21 cellular contexts compared by ENCODE assay signal in the genomic region with DNA sequence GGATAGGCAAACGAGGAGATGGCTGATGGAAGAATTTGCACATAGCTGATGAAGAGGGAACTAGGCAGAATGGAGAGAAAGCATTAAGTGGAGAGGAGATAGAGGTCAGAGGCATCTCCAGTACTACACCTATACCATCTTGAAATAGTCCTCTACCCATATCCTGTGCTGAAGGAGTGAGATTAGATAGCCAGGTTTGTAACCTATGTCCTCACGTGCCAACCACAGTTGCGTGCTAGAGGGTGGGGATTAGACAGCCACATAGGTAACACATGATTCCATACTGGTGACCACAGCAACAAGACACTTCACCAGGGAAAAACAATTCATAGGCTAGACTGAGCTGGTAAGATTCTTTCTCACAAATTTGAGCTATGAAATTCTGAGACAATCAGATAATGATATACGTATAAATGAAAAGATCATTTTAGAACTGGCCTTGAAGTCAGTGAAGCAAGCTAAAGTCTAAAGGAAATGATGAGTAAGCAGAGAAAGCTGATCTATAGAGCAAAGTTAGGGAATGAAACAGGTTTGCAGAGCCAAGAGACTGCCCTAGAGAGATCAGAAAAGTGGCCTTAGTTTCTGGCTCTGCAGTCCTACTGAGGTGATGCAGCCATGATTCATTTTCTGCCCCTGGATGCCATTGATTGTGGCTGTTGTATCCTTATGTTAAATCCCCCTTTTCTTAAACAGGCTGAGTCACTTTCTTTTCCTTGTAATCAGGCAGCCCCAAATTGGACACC.
A peak's percentile ranks its signal among the peaks of the same experiment; 100 is the strongest.
DNase-seq lines count a peak whose midpoint lies in the region; ATAC-seq, FAIRE-seq and TF ChIP-seq lines count a peak whose summit lies in the region.
"Had no signal": no experiment of that assay in that cellular context is flagged by ENCODE, and none has a peak within 500 bp of the region (broad histone marks: within the 10 kb centered on the region; RNA-seq: fewer than 3 reads in every experiment).

No MANE protein-coding gene starts in this region.

- H3K27ac ChIP-seq in 22Rv1, result peak overlapping the region; percentile 1; the same call in 1 of the 2 replicates
- H3K27ac ChIP-seq: brain microvascular endothelial cell had no signal

- H3K4me3 ChIP-seq in fibroblast of mammary gland (ENCODE audit: control insufficient read depth, low read depth, low read length), result no peak overlapping the region
- H3K4me3 ChIP-seq: mucosa of descending colon had no signal

- TF ChIP-seq POLR2A in H54 (IDR thresholded peaks at IDR 0.05; ENCODE audit: low read depth, low read length), result no peak

- FAIRE-seq in H54 (lab: Jason Lieb, UNC), result peak; percentile 81

- DNase-seq in H54 (ENCODE audit: insufficient read length, low spot score) (no peak), fibroblast of mammary gland (ENCODE audit: low read depth) (peak; percentile 22), OCI-M2 (lab: John Stamatoyannopoulos, UW; ENCODE audit: unreplicated experiment) (no peak), UCSD-AML1 (lab: John Stamatoyannopoulos, UW; ENCODE audit: unreplicated experiment) (no peak), RKO (ENCODE audit: low spot score) (no peak)
- DNase-seq: activated CD4-positive, alpha-beta T cell treated with anti-CD3 and anti-CD28 coated beads for 1 hour; activated naive CD8-positive, alpha-beta T cell treated with anti-CD3 and anti-CD28 coated beads, Interleukin-2, amount 10 ng/mL, durations not matched to agents 7 days and 5 days; brain microvascular endothelial cell; CD4-positive, CD25-positive, alpha-beta regulatory T cell; DMS53; left ventricle myocardium superior; mucosa of descending colon; NCI-H1417 treated with DMSO at 0.1 percent for 48 hours; NCI-H2171; NCI-H82; OCI-M1; stimulated activated CD4-positive, alpha-beta T cell treated with anti-CD3 and anti-CD28 coated beads, Interleukin-2, amount 100 ng/mL, for 48 hours; T-helper 9 cell had no signal

- TF ChIP-seq CTCF in 22Rv1 (IDR thresholded peaks at IDR 0.05), result no peak
- no peak for TF ChIP-seq CTCF in fibroblast of mammary gland (conservative IDR thresholded peaks at IDR 0.05; ENCODE audit: control insufficient read depth, insufficient read depth, low read depth, low read length)

- ATAC-seq in SK-N-SH treated with all-trans-retinoic acid at 6 μM for 48 hours, result peak; percentile 51; the same call in 2 of the 3 replicates
- ATAC-seq in HG02623 (IDR thresholded peaks at IDR 0.05; ENCODE audit: unreplicated experiment), result no peak
- ATAC-seq: left ventricle myocardium superior, mucosa of descending colon had no signal

TF ChIP-seq in SK-N-SH treated with all-trans-retinoic acid at 6 μM for 48 hours, 23 proteins besides CTCF, POLR2A, EP300 and RAD21:
- TF ChIP-seq ESRRG (CRISPR knock-in tag; IDR thresholded peaks at IDR 0.05), result no peak
- TF ChIP-seq OSR1 (CRISPR knock-in tag; IDR thresholded peaks at IDR 0.05), result no peak
- no peak for TF ChIP-seq ARNTL (CRISPR knock-in tag; IDR thresholded peaks at IDR 0.05; ENCODE audit: borderline replicate concordance, low read depth)
- no peak for TF ChIP-seq TCF4 (CRISPR knock-in tag; IDR thresholded peaks at IDR 0.05; ENCODE audit: borderline replicate concordance)
- no peak for TF ChIP-seq SNAI2 (CRISPR knock-in tag; IDR thresholded peaks at IDR 0.05)
- TF ChIP-seq ZNF565 (CRISPR knock-in tag; conservative IDR thresholded peaks at IDR 0.05; ENCODE audit: low read depth), result no peak
- no peak for TF ChIP-seq PATZ1 (CRISPR knock-in tag; IDR thresholded peaks at IDR 0.05; ENCODE audit: borderline replicate concordance)
- TF ChIP-seq TOX (CRISPR knock-in tag; IDR thresholded peaks at IDR 0.05; ENCODE audit: borderline replicate concordance), result no peak
- no peak for TF ChIP-seq CSDC2 (CRISPR knock-in tag; IDR thresholded peaks at IDR 0.05)
- no peak for TF ChIP-seq ISL1 (CRISPR knock-in tag; IDR thresholded peaks at IDR 0.05)
- TF ChIP-seq PPARA (CRISPR knock-in tag; IDR thresholded peaks at IDR 0.05; ENCODE audit: borderline replicate concordance), result no peak
- TF ChIP-seq ZNF70 (CRISPR knock-in tag; IDR thresholded peaks at IDR 0.05), result no peak
- no peak for TF ChIP-seq BACH2 (CRISPR knock-in tag; IDR thresholded peaks at IDR 0.05; ENCODE audit: borderline replicate concordance)
- no peak for TF ChIP-seq ZFP30 (CRISPR knock-in tag; IDR thresholded peaks at IDR 0.05)
- TF ChIP-seq POU6F1 (CRISPR knock-in tag; IDR thresholded peaks at IDR 0.05; ENCODE audit: borderline replicate concordance, low read depth), result no peak
- no peak for TF ChIP-seq RARB (CRISPR knock-in tag; IDR thresholded peaks at IDR 0.05)
- TF ChIP-seq, protein P1, sequence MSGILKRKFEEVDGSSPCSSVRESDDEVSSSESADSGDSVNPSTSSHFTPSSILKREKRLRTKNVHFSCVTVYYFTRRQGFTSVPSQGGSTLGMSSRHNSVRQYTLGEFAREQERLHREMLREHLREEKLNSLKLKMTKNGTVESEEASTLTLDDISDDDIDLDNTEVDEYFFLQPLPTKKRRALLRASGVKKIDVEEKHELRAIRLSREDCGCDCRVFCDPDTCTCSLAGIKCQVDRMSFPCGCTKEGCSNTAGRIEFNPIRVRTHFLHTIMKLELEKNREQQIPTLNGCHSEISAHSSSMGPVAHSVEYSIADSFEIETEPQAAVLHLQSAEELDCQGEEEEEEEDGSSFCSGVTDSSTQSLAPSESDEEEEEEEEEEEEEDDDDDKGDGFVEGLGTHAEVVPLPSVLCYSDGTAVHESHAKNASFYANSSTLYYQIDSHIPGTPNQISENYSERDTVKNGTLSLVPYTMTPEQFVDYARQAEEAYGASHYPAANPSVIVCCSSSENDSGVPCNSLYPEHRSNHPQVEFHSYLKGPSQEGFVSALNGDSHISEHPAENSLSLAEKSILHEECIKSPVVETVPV (CRISPR knock-in tag; IDR thresholded peaks at IDR 0.05), result no peak
TF ChIP-seq in SK-N-SH treated with all-trans-retinoic acid at 6 μM for 48 hours: peak in this region for 0.
